ENCODE assay signal across 1 cellular context in the genomic region with DNA sequence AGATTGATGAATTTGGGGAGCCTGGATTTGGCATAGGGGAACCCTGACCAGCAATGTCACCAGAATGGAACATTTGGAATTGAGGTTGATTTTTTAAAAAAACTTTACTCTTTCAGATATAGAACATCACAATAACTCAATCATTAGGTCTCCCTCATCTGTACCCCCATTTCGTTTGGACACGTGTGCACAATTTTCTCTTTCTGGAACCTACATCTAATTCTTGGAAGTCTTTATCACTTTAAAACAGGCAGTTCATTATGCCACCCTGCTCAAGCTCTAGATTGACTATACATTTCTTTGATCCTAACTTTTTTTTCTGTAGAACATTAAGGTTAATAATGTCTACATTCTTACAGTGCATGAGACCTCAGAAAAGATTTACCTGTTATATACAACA.
TF ChIP-seq lines count a peak whose summit lies in the region.

No MANE protein-coding gene starts in this region.

TF ChIP-seq in K562, 482 proteins besides CTCF, POLR2A, EP300 and RAD21 (continues in another document):
- TF ChIP-seq ZSCAN32 (CRISPR knock-in tag; IDR thresholded peaks at IDR 0.05) = no peak
- no peak for TF ChIP-seq GABPA (tag; conservative IDR thresholded peaks at IDR 0.05; ENCODE audit: low read depth)
- TF ChIP-seq JUN (IDR thresholded peaks at IDR 0.05; ENCODE audit: borderline replicate concordance, low read depth, low read length) = no peak
- TF ChIP-seq JUN (CRISPR knock-in tag; IDR thresholded peaks at IDR 0.05; ENCODE audit: borderline replicate concordance) = no peak
- no peak for TF ChIP-seq IFI16 (CRISPR knock-in tag; IDR thresholded peaks at IDR 0.05)
- TF ChIP-seq, protein P1, sequence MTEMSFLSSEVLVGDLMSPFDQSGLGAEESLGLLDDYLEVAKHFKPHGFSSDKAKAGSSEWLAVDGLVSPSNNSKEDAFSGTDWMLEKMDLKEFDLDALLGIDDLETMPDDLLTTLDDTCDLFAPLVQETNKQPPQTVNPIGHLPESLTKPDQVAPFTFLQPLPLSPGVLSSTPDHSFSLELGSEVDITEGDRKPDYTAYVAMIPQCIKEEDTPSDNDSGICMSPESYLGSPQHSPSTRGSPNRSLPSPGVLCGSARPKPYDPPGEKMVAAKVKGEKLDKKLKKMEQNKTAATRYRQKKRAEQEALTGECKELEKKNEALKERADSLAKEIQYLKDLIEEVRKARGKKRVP (CRISPR knock-in tag; IDR thresholded peaks at IDR 0.05) = no peak
- no peak for TF ChIP-seq NCOA2 (IDR thresholded peaks at IDR 0.05; ENCODE audit: partially characterized antibody in 2 of 2)
- TF ChIP-seq KDM2B (CRISPR knock-in tag; IDR thresholded peaks at IDR 0.05) = no peak
- TF ChIP-seq KAT2B (IDR thresholded peaks at IDR 0.05; ENCODE audit: low read depth, low read length) = no peak
- TF ChIP-seq TARDBP (IDR thresholded peaks at IDR 0.05) = no peak
- TF ChIP-seq RCOR1 (IDR thresholded peaks at IDR 0.05; ENCODE audit: borderline replicate concordance in 1 of 2, low read depth in 2 of 2, low read length in 2 of 2) = peak in 1 of 2 experiments; percentile 9; a peak in 1 of 4 replicates
- no peak for TF ChIP-seq TRIM24 (IDR thresholded peaks at IDR 0.05)
- no peak for TF ChIP-seq C11orf30 (IDR thresholded peaks at IDR 0.05; ENCODE audit: low read depth)
- no peak for TF ChIP-seq RBM22 (IDR thresholded peaks at IDR 0.05; ENCODE audit: low read depth, low read length, poor library complexity, severe bottlenecking)
- TF ChIP-seq, protein P2, sequence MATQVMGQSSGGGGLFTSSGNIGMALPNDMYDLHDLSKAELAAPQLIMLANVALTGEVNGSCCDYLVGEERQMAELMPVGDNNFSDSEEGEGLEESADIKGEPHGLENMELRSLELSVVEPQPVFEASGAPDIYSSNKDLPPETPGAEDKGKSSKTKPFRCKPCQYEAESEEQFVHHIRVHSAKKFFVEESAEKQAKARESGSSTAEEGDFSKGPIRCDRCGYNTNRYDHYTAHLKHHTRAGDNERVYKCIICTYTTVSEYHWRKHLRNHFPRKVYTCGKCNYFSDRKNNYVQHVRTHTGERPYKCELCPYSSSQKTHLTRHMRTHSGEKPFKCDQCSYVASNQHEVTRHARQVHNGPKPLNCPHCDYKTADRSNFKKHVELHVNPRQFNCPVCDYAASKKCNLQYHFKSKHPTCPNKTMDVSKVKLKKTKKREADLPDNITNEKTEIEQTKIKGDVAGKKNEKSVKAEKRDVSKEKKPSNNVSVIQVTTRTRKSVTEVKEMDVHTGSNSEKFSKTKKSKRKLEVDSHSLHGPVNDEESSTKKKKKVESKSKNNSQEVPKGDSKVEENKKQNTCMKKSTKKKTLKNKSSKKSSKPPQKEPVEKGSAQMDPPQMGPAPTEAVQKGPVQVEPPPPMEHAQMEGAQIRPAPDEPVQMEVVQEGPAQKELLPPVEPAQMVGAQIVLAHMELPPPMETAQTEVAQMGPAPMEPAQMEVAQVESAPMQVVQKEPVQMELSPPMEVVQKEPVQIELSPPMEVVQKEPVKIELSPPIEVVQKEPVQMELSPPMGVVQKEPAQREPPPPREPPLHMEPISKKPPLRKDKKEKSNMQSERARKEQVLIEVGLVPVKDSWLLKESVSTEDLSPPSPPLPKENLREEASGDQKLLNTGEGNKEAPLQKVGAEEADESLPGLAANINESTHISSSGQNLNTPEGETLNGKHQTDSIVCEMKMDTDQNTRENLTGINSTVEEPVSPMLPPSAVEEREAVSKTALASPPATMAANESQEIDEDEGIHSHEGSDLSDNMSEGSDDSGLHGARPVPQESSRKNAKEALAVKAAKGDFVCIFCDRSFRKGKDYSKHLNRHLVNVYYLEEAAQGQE (CRISPR knock-in tag; IDR thresholded peaks at IDR 0.05; ENCODE audit: low read depth) = no peak
- TF ChIP-seq LEF1 (IDR thresholded peaks at IDR 0.05) = no peak
- no peak for TF ChIP-seq TEAD1 (CRISPR knock-in tag; IDR thresholded peaks at IDR 0.05)
- TF ChIP-seq DNMT1 (IDR thresholded peaks at IDR 0.05) = no peak
- TF ChIP-seq, protein P3, sequence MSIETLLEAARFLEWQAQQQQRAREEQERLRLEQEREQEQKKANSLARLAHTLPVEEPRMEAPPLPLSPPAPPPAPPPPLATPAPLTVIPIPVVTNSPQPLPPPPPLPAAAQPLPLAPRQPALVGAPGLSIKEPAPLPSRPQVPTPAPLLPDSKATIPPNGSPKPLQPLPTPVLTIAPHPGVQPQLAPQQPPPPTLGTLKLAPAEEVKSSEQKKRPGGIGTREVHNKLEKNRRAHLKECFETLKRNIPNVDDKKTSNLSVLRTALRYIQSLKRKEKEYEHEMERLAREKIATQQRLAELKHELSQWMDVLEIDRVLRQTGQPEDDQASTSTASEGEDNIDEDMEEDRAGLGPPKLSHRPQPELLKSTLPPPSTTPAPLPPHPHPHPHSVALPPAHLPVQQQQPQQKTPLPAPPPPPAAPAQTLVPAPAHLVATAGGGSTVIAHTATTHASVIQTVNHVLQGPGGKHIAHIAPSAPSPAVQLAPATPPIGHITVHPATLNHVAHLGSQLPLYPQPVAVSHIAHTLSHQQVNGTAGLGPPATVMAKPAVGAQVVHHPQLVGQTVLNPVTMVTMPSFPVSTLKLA (conservative IDR thresholded peaks at IDR 0.05) = peak; percentile 41 to 57; a peak in 3 of 4 replicates
- no peak for TF ChIP-seq NCOA4 (IDR thresholded peaks at IDR 0.05; ENCODE audit: partially characterized antibody)
- 0 out of 2 replicates have a peak, but pooled peaks have one; percentile 19 for TF ChIP-seq L3MBTL2 (IDR thresholded peaks at IDR 0.05)
- TF ChIP-seq, protein P4, sequence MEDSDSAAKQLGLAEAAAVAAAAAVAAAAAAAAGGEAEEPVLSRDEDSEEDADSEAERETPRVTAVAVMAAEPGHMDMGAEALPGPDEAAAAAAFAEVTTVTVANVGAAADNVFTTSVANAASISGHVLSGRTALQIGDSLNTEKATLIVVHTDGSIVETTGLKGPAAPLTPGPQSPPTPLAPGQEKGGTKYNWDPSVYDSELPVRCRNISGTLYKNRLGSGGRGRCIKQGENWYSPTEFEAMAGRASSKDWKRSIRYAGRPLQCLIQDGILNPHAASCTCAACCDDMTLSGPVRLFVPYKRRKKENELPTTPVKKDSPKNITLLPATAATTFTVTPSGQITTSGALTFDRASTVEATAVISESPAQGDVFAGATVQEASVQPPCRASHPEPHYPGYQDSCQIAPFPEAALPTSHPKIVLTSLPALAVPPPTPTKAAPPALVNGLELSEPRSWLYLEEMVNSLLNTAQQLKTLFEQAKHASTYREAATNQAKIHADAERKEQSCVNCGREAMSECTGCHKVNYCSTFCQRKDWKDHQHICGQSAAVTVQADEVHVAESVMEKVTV (CRISPR knock-in tag; IDR thresholded peaks at IDR 0.05) = no peak
- TF ChIP-seq ZNF165 (CRISPR knock-in tag; IDR thresholded peaks at IDR 0.05; ENCODE audit: borderline replicate concordance) = no peak
- TF ChIP-seq TAF15 (IDR thresholded peaks at IDR 0.05; ENCODE audit: low read depth, low read length) = no peak
- TF ChIP-seq, protein P5, sequence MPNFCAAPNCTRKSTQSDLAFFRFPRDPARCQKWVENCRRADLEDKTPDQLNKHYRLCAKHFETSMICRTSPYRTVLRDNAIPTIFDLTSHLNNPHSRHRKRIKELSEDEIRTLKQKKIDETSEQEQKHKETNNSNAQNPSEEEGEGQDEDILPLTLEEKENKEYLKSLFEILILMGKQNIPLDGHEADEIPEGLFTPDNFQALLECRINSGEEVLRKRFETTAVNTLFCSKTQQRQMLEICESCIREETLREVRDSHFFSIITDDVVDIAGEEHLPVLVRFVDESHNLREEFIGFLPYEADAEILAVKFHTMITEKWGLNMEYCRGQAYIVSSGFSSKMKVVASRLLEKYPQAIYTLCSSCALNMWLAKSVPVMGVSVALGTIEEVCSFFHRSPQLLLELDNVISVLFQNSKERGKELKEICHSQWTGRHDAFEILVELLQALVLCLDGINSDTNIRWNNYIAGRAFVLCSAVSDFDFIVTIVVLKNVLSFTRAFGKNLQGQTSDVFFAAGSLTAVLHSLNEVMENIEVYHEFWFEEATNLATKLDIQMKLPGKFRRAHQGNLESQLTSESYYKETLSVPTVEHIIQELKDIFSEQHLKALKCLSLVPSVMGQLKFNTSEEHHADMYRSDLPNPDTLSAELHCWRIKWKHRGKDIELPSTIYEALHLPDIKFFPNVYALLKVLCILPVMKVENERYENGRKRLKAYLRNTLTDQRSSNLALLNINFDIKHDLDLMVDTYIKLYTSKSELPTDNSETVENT (CRISPR knock-in tag; IDR thresholded peaks at IDR 0.05) = no peak
- TF ChIP-seq, protein P6, sequence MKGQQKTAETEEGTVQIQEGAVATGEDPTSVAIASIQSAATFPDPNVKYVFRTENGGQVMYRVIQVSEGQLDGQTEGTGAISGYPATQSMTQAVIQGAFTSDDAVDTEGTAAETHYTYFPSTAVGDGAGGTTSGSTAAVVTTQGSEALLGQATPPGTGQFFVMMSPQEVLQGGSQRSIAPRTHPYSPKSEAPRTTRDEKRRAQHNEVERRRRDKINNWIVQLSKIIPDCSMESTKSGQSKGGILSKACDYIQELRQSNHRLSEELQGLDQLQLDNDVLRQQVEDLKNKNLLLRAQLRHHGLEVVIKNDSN (CRISPR knock-in tag; IDR thresholded peaks at IDR 0.05) = no peak
- TF ChIP-seq NBN (IDR thresholded peaks at IDR 0.05; ENCODE audit: low read depth) = no peak
- TF ChIP-seq, protein P7, sequence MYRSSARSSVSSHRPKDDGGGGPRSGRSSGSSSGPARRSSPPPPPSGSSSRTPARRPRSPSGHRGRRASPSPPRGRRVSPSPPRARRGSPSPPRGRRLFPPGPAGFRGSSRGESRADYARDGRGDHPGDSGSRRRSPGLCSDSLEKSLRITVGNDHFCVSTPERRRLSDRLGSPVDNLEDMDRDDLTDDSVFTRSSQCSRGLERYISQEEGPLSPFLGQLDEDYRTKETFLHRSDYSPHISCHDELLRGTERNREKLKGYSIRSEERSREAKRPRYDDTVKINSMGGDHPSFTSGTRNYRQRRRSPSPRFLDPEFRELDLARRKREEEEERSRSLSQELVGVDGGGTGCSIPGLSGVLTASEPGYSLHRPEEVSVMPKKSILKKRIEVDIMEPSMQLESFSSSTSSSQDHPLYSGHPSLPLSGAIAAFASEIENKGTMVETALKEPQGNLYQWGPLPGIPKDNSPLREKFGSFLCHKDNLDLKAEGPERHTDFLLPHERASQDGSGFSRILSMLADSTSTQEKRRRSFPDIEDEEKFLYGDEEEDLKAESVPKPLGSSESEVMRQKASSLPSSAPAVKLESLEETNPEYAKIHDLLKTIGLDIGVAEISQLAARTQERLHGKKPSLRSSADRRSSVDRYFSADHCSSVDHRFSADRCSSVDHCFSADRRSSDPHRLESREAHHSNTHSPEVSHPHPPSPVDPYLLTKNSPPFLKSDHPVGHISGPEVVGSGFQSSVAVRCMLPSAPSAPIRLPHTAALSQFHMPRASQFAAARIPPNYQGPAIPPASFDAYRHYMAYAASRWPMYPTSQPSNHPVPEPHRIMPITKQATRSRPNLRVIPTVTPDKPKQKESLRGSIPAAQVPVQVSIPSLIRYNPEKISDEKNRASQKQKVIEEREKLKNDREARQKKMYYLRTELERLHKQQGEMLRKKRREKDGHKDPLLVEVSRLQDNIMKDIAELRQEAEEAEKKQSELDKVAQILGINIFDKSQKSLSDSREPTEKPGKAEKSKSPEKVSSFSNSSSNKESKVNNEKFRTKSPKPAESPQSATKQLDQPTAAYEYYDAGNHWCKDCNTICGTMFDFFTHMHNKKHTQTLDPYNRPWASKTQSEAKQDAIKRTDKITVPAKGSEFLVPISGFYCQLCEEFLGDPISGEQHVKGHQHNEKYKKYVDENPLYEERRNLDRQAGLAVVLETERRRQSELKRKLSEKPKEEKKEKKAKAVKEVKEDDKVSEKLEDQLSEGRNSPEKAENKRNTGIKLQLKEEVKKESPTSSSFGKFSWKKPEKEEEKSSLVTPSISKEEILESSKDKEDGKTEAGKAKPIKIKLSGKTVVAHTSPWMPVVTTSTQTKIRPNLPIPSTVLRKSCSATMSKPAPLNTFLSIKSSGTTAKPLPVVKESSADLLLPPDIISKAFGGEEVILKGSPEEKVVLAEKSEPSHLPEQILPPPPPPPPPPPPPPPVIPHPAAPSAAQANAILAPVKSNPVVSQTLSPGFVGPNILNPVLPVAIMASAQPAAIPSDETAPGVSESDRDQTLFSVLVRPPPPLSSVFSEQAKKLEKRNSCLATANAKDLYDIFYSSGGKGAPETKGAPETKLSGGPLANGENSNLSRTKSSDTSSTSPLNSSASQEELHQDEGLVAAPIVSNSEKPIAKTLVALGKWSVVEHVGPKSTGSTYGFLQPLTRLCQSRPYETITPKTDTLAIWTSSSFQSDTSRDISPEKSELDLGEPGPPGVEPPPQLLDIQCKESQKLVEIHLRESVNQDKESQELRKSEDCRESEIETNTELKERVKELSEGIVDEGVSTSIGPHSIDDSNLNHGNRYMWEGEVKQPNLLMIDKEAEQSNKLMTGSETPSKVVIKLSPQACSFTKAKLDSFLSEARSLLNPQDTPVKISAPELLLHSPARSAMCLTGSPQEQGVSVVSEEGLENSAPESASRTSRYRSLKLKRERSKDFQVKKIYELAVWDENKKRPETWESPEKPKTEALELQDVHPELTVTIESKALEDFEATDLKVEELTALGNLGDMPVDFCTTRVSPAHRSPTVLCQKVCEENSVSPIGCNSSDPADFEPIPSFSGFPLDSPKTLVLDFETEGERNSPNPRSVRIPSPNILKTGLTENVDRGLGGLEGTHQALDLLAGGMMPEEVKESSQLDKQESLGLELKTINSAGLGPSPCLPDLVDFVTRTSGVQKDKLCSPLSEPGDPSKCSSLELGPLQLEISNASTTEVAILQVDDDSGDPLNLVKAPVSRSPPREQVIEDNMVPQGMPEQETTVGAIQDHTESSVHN (IDR thresholded peaks at IDR 0.05; ENCODE audit: borderline replicate concordance in 1 of 2, low read depth in 1 of 2) = no peak
- TF ChIP-seq BRF1 (IDR thresholded peaks at IDR 0.05; ENCODE audit: borderline replicate concordance, extremely low read depth, insufficient read length) = no peak
- TF ChIP-seq, protein P8, sequence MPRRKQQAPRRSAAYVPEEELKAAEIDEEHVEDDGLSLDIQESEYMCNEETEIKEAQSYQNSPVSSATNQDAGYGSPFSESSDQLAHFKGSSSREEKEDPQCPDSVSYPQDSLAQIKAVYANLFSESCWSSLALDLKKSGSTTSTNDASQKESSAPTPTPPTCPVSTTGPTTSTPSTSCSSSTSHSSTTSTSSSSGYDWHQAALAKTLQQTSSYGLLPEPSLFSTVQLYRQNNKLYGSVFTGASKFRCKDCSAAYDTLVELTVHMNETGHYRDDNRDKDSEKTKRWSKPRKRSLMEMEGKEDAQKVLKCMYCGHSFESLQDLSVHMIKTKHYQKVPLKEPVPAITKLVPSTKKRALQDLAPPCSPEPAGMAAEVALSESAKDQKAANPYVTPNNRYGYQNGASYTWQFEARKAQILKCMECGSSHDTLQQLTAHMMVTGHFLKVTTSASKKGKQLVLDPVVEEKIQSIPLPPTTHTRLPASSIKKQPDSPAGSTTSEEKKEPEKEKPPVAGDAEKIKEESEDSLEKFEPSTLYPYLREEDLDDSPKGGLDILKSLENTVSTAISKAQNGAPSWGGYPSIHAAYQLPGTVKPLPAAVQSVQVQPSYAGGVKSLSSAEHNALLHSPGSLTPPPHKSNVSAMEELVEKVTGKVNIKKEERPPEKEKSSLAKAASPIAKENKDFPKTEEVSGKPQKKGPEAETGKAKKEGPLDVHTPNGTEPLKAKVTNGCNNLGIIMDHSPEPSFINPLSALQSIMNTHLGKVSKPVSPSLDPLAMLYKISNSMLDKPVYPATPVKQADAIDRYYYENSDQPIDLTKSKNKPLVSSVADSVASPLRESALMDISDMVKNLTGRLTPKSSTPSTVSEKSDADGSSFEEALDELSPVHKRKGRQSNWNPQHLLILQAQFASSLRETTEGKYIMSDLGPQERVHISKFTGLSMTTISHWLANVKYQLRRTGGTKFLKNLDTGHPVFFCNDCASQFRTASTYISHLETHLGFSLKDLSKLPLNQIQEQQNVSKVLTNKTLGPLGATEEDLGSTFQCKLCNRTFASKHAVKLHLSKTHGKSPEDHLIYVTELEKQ (CRISPR knock-in tag; IDR thresholded peaks at IDR 0.05) = no peak
- TF ChIP-seq TCF3 (CRISPR knock-in tag; IDR thresholded peaks at IDR 0.05) = peak; percentile 73
